In the genomic region with DNA sequence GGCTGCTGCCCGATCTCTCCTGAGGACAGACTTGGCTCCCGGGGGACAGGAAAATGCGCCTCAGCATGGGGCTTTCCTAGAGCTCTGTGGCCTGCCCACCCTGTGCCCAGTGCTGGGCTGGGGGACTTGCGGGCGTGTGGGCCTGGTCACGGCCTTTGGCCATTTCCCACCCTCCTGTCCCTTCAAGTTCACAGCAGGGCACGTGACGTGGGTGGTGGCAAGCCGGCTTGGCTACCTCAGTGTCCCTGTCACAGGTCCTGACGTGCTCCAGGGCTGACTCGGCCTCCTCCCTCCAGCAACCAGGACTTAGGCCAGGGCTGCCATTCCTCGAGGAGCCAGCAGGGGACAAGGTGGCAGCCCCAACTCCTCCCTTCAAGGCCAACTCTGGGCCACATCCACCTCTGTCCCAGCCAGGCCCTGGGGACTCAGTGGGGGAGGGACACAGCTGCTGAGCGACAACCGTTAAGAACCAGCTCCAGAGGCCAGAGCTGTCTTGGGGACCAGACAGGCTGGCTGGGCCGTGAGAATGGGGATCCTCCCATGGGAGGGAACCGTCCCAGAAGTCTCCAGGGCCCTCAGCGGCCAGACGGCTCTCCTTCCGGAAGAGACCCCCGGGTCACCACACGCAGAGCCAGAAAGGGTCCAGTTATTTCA, we compare ENCODE assay signal across 1 cellular context.
TF ChIP-seq lines count a peak whose summit lies in the region.

No MANE protein-coding gene starts in this region.

TF ChIP-seq in HepG2, 621 proteins besides CTCF, POLR2A, EP300 and RAD21 (continued from another document):
- TF ChIP-seq, protein P1, sequence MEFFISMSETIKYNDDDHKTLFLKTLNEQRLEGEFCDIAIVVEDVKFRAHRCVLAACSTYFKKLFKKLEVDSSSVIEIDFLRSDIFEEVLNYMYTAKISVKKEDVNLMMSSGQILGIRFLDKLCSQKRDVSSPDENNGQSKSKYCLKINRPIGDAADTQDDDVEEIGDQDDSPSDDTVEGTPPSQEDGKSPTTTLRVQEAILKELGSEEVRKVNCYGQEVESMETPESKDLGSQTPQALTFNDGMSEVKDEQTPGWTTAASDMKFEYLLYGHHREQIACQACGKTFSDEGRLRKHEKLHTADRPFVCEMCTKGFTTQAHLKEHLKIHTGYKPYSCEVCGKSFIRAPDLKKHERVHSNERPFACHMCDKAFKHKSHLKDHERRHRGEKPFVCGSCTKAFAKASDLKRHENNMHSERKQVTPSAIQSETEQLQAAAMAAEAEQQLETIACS (CRISPR knock-in tag; IDR thresholded peaks at IDR 0.05) = no peak
- TF ChIP-seq ZMAT3 (CRISPR knock-in tag; conservative IDR thresholded peaks at IDR 0.05) = no peak
- TF ChIP-seq GABPA (IDR thresholded peaks at IDR 0.05; ENCODE audit: low read depth, low read length) = no peak
- TF ChIP-seq GABPA (CRISPR knock-in tag; IDR thresholded peaks at IDR 0.05; ENCODE audit: low read depth) = no peak
TF ChIP-seq in HepG2: peak in this region for 224.
